11 cellular contexts compared by ENCODE assay signal in genomic region chr5:141559481-141559880, GRCh38. TPM values are rescaled to one million over a fixed set of nuclear protein-coding genes. Genes with fewer than 3 reads are reported as not detected.
DNase-seq lines count a peak whose midpoint lies in the region; ATAC-seq and TF ChIP-seq lines count a peak whose summit lies in the region.
"Had no signal": no experiment of that assay in that cellular context is flagged by ENCODE, and none has a peak within 500 bp of the region (broad histone marks: within the 10 kb centered on the region; RNA-seq: fewer than 3 reads in every experiment).

No MANE protein-coding gene starts in this region.

- H3K27ac Mint-ChIP-seq in nephron: peak overlapping the region; percentile 97 to 100 (median 100)
- H3K27ac Mint-ChIP-seq: T-helper 1 cell treated with Interleukin-12 subunit alpha and Interleukin-12 subunit beta and Interleukin-4 antibody, amounts not matched to agents 30 μg/mL and 1 μg/mL, for 36 hours had no signal

- no peaks in the 10 kb centered on the region for H3K27me3 Mint-ChIP-seq in nephron (ENCODE audit: low read depth)

- no peak for DNase-seq in Karpas-422
- peak; percentile 90 for DNase-seq in epithelial cell of prostate (ENCODE audit: low read depth, low spot score)
- DNase-seq in HuH-7 (ENCODE audit: low spot score): no peak
- DNase-seq: Kasumi-1, ovary had no signal

- no peak overlapping the region for H2AFZ ChIP-seq in Karpas-422 (ENCODE audit: low read length)

- H3K9me3 Mint-ChIP-seq in nephron: peaks cover 10% of the 10 kb centered on the region
- H3K9me3 Mint-ChIP-seq: T-helper 1 cell treated with Interleukin-12 subunit alpha and Interleukin-12 subunit beta and Interleukin-4 antibody, amounts not matched to agents 30 μg/mL and 1 μg/mL, for 36 hours had no signal

- no peak for TF ChIP-seq CTCF in 22Rv1 (IDR thresholded peaks at IDR 0.05)
- TF ChIP-seq CTCF in nephron (IDR thresholded peaks at IDR 0.05; ENCODE audit: unreplicated experiment in 3 of 3): no peak

- H3K4me3 Mint-ChIP-seq in nephron: peak overlapping the region; percentile 48 to 70 (median 51)
- H3K4me3 Mint-ChIP-seq: T-helper 1 cell treated with Interleukin-12 subunit alpha and Interleukin-12 subunit beta and Interleukin-4 antibody, amounts not matched to agents 30 μg/mL and 1 μg/mL, for 36 hours had no signal

- peaks cover 80% of the 10 kb centered on the region for H3K36me3 Mint-ChIP-seq in nephron (ENCODE audit: low read depth)

- peaks cover 53% of the 10 kb centered on the region for H3K4me1 ChIP-seq in Karpas-422 (ENCODE audit: low read length)

- no peaks in the 10 kb centered on the region for H4K20me1 ChIP-seq in Karpas-422 (ENCODE audit: insufficient read depth, low read depth, low read length)

- H3K4me2 ChIP-seq in Karpas-422 (ENCODE audit: low read depth, low read length, poor library complexity, severe bottlenecking): no peak overlapping the region

- peaks cover 59% of the 10 kb centered on the region for H3K36me3 ChIP-seq in Karpas-422 (ENCODE audit: insufficient read depth, low read length)
- H3K36me3 ChIP-seq: ovary had no signal

- ATAC-seq in HG02798 (IDR thresholded peaks at IDR 0.05; ENCODE audit: poor library complexity, unreplicated experiment) (no peak), HG03342 (IDR thresholded peaks at IDR 0.05; ENCODE audit: unreplicated experiment) (no peak), GM21529 (IDR thresholded peaks at IDR 0.05; ENCODE audit: unreplicated experiment) (no peak)

- H3K4me1 Mint-ChIP-seq in nephron: peaks cover 50% of the 10 kb centered on the region

- H3K27ac ChIP-seq in 22Rv1 (peak overlapping the region; percentile 79; the same call in 1 of the 2 replicates), Karpas-422 (ENCODE audit: low read length) (peak overlapping the region; percentile 78), epithelial cell of prostate (peak overlapping the region; percentile 99)

- no peaks in the 10 kb centered on the region for H3K9me3 ChIP-seq in Karpas-422 (ENCODE audit: low read length)

- H3K9me2 ChIP-seq in Karpas-422 (replicated peaks; ENCODE audit: insufficient read depth, low read length): no peaks in the 10 kb centered on the region

- no peak overlapping the region for H3K4me3 ChIP-seq in Karpas-422 (ENCODE audit: low read length)
- H3K4me3 ChIP-seq: ovary had no signal

- H3K27me3 ChIP-seq in Karpas-422 (ENCODE audit: low read length): no peaks in the 10 kb centered on the region
- H3K27me3 ChIP-seq: ovary had no signal

- peaks cover 50% of the 10 kb centered on the region for H3K79me2 ChIP-seq in Karpas-422 (ENCODE audit: low read length)

- H3K9ac ChIP-seq in Karpas-422 (ENCODE audit: low read length): no peak overlapping the region

RNA-seq across cellular contexts. Expression of gene DIAPH1, which starts 59.3 kb away (rescaled TPM):
- 147 and 181 TPM in 2 replicates for total RNA-seq in Karpas-422 (2014; rRNA removed; shearing (Covaris generic); ENCODE audit: low replicate concordance)
